26 cellular contexts compared by ENCODE assay signal in the genomic region with DNA sequence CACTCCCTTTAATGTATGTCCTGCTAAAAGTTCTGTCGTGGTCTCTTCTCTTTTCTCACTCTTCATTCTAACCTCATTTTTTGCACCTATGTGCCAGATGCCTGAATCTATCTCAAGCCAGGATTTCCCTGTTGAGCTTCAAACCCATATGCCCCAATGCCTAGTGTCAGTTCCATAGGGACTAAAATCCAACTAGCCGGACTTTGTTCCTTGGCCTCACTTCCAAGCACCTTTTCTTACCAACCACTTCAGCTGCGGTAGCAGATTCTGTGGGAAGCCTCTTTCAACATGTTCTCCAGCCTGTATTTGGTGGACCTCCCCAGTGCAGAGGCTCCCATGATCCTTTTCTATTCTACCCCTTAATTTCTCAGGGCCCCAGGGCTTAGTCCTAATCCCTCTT. TPM values are rescaled to one million over a fixed set of nuclear protein-coding genes. Genes with fewer than 3 reads are reported as not detected.
"Had no signal": no experiment of that assay in that cellular context is flagged by ENCODE, and none has a peak within 500 bp of the region (broad histone marks: within the 10 kb centered on the region; RNA-seq: fewer than 3 reads in every experiment).

No MANE protein-coding gene starts in this region.

- H3K27ac Mint-ChIP-seq: activated CD4-positive, alpha-beta memory T cell treated with anti-CD3 and anti-CD28 coated beads, Interleukin-2, amount 10 ng/mL, durations not matched to agents 7 days and 5 days; activated CD4-positive, alpha-beta T cell treated with anti-CD3 and anti-CD28 coated beads for 36 hours; activated naive CD4-positive, alpha-beta T cell treated with anti-CD3 and anti-CD28 coated beads, Interleukin-2, amount 50 U/mL, for 24 hours; activated T-helper 2 cell treated with anti-CD3 and anti-CD28 coated beads, Interferon-gamma antibody, Interleukin-2, Interleukin-4, amounts not matched to agents 10 μg/mL and 5 μg/mL and 100 μg/mL, durations not matched to agents 14 hours and 24 hours and 36 hours; T-helper 1 cell treated with Interleukin-12 subunit alpha and Interleukin-12 subunit beta and Interleukin-4 antibody, amounts not matched to agents 30 μg/mL and 1 μg/mL, for 36 hours had no signal

- H3K27me3 ChIP-seq: breast epithelium, MG63 had no signal

- H3K36me3 ChIP-seq: breast epithelium, MG63, WERI-Rb-1 had no signal

- H3K9me3 Mint-ChIP-seq: activated CD4-positive, alpha-beta memory T cell treated with anti-CD3 and anti-CD28 coated beads, Interleukin-2, amount 10 ng/mL, durations not matched to agents 7 days and 5 days; activated naive CD4-positive, alpha-beta T cell treated with anti-CD3 and anti-CD28 coated beads, Interleukin-2, amount 50 U/mL, for 24 hours; activated T-helper 2 cell treated with anti-CD3 and anti-CD28 coated beads, Interferon-gamma antibody, Interleukin-2, Interleukin-4, amounts not matched to agents 10 μg/mL and 5 μg/mL and 100 μg/mL, durations not matched to agents 14 hours and 24 hours and 36 hours; T-helper 1 cell treated with Interleukin-12 subunit alpha and Interleukin-12 subunit beta and Interleukin-4 antibody, amounts not matched to agents 30 μg/mL and 1 μg/mL, for 36 hours had no signal

- H3K4me3 ChIP-seq: breast epithelium, MG63 had no signal

- H3K4me1 ChIP-seq: breast epithelium had no signal

- DNase-seq: activated CD4-positive, alpha-beta memory T cell treated with anti-CD3 and anti-CD28 coated beads, Interleukin-2, amount 10 ng/mL, durations not matched to agents 7 days and 5 days; activated CD4-positive, alpha-beta T cell treated with anti-CD3 and anti-CD28 coated beads for 36 hours; activated CD4-positive, alpha-beta T cell treated with anti-CD3 and anti-CD28 coated beads, Interleukin-2, amount 50 U/mL, for 1 hour; activated T-cell treated with anti-CD3 and anti-CD28 coated beads for 4 hours; activated T-cell treated with anti-CD3 and anti-CD28 coated beads, Interleukin-2, amount 50 U/mL, for 48 hours; aorta; caudate nucleus; MG63; NCI-H1092 treated with DMSO at 0.1 percent for 48 hours; NCI-H1417 treated with DMSO at 0.1 percent for 48 hours; NCI-H1694; NCI-H2029; NCI-H2107; NCI-H2171 treated with DMSO at 0.1 percent for 48 hours; NCI-H226; NCI-H510A treated with DMSO at 0.1 percent for 48 hours; NK-92 treated with Interleukin-12 subunit alpha and Interleukin-12 subunit beta, amount 100 ng/mL, for 24 hours; SHP77 treated with DMSO at 0.1 percent for 48 hours; WERI-Rb-1 had no signal

- H3K27ac ChIP-seq: WERI-Rb-1 had no signal

- ATAC-seq: activated CD4-positive, alpha-beta T cell treated with anti-CD3 and anti-CD28 coated beads for 36 hours; PC-3 had no signal

- H3K9me3 ChIP-seq: breast epithelium, MG63 had no signal

- H3K4me3 Mint-ChIP-seq: activated CD4-positive, alpha-beta memory T cell treated with anti-CD3 and anti-CD28 coated beads, Interleukin-2, amount 10 ng/mL, durations not matched to agents 7 days and 5 days; activated CD4-positive, alpha-beta T cell treated with anti-CD3 and anti-CD28 coated beads for 36 hours; activated naive CD4-positive, alpha-beta T cell treated with anti-CD3 and anti-CD28 coated beads, Interleukin-2, amount 50 U/mL, for 24 hours; T-helper 1 cell treated with Interleukin-12 subunit alpha and Interleukin-12 subunit beta and Interleukin-4 antibody, amounts not matched to agents 30 μg/mL and 1 μg/mL, for 36 hours had no signal

RNA-seq across cellular contexts. Expression of gene C9orf57, which starts 17.5 kb away (rescaled TPM):
- total RNA-seq: activated CD4-positive, alpha-beta memory T cell treated with anti-CD3 and anti-CD28 coated beads, Interleukin-2, amount 10 ng/mL, durations not matched to agents 7 days and 5 days; activated CD4-positive, alpha-beta T cell treated with anti-CD3 and anti-CD28 coated beads for 36 hours; activated CD8-positive, alpha-beta memory T cell treated with anti-CD3 and anti-CD28 coated beads for 36 hours; activated T-helper 2 cell treated with anti-CD3 and anti-CD28 coated beads, Interferon-gamma antibody, Interleukin-2, Interleukin-4, amounts not matched to agents 10 μg/mL and 5 μg/mL and 100 μg/mL, durations not matched to agents 14 hours and 24 hours and 36 hours; aorta; breast epithelium; PC-3; SK-MEL-5 had no signal
- polyA plus RNA-seq: aorta had no signal
